Comparison of ENCODE assay signal across 8 cellular contexts in genomic region chr12:122872815-122873361, GRCh38. TPM values are rescaled to one million over a fixed set of nuclear protein-coding genes. Genes with fewer than 3 reads are reported as not detected.
DNase-seq lines count a peak whose midpoint lies in the region; ATAC-seq, FAIRE-seq and TF ChIP-seq lines count a peak whose summit lies in the region.

No MANE protein-coding gene starts in this region.

- no peak overlapping the region for H3K4me3 ChIP-seq in kidney (ENCODE audit: low read length in 2 of 2)
- H3K4me3 ChIP-seq in spleen = peak overlapping the region in 1 of 8 donors; percentile 56

- H3K9me3 ChIP-seq in kidney (ENCODE audit: control insufficient read depth in 1 of 2, low read length in 2 of 2) = no peaks in the 10 kb centered on the region
- H3K9me3 ChIP-seq in spleen = no peaks in the 10 kb centered on the region

- peaks cover 76 to 87% (median 85%) of the 10 kb centered on the region in 3 donors for H3K4me1 Mint-ChIP-seq in T-cell

- H3K27ac Mint-ChIP-seq in T-cell = peak overlapping the region; percentile 97 to 99

- no peaks in the 10 kb centered on the region for H3K27me3 ChIP-seq in spleen (replicated peaks in 1 of 7)

- intact Hi-C loops in kidney (cut with DNase I) = no loop called here
- intact Hi-C loops in spleen (cut with DNase I; ENCODE audit: low total_unique reads) = no loop called here

- ATAC-seq in T-cell (replicated peaks in 1 of 4) (no peak), GM18502 (IDR thresholded peaks at IDR 0.05; ENCODE audit: poor library complexity, unreplicated experiment) (no peak)

- FAIRE-seq in kidney (lab: Jason Lieb, UNC) = no peak

- WGBS in spleen, 5 donors = 70 to 85% (median 76%) methylated on average over 12 of the region's 12 CpGs

- CTCF ChIA-PET in T-cell (lab: Charles Lee) = interaction anchor here in 1 of 2 donors (0.6 to 0.9 kb wide), 2 partner anchors 21 to 26 kb away, joined by 3 to 4 read pairs; no protein-coding TSS in a partner anchor

- POLR2A ChIA-PET in T-cell (lab: Charles Lee) = interaction anchor here (0.6 kb wide), 2 partner anchors 21 to 119 kb away, joined by 3 to 4 read pairs; no protein-coding TSS in a partner anchor

- peaks cover 8 to 9% of the 10 kb centered on the region in 2 donors for H3K36me3 ChIP-seq in kidney (ENCODE audit: control insufficient read depth in 1 of 2, insufficient read depth in 2 of 2, low read length in 2 of 2)
- H3K36me3 ChIP-seq in spleen = peaks cover 0 to 51% (median 26%) of the 10 kb centered on the region in 6 donors

- peak overlapping the region; percentile 29 to 83 (median 81) for H3K4me3 Mint-ChIP-seq in T-cell

- H3K36me3 Mint-ChIP-seq in T-cell = peaks cover 34% of the 10 kb centered on the region

- no peaks in the 10 kb centered on the region for H3K9me3 Mint-ChIP-seq in T-cell

- H3K27ac ChIP-seq in kidney (ENCODE audit: low read depth in 2 of 2, low read length in 2 of 2) (peak overlapping the region; percentile 78 to 81), spleen (peak overlapping the region; percentile 39 to 92 (median 88))

- no peak for TF ChIP-seq POLR2A in spleen (IDR thresholded peaks at IDR 0.05)

- H3K9ac ChIP-seq in kidney (ENCODE audit: low read length in 2 of 2) = peak overlapping the region; percentile 13 to 49

- no peak for TF ChIP-seq CTCF in kidney (IDR thresholded peaks at IDR 0.05; ENCODE audit: borderline replicate concordance, extremely low read depth, insufficient read depth)
- no peak for TF ChIP-seq CTCF in spleen (IDR thresholded peaks at IDR 0.05 in 8 of 11, conservative IDR thresholded peaks at IDR 0.05 in 3 of 11)

- no peaks in the 10 kb centered on the region for H3K27me3 Mint-ChIP-seq in T-cell

- peaks cover 62 to 70% of the 10 kb centered on the region in 2 donors for H3K4me1 ChIP-seq in kidney (ENCODE audit: control insufficient read depth in 1 of 2, insufficient read depth in 1 of 2, low read depth in 1 of 2, low read length in 2 of 2)
- peaks cover 87 to 100% (median 100%) of the 10 kb centered on the region in 6 donors for H3K4me1 ChIP-seq in spleen

- DNase-seq in NCI-H2107 treated with DMSO at 0.1 percent for 48 hours (lab: John Stamatoyannopoulos, UW; ENCODE audit: unreplicated experiment) (peak; percentile 75), NCI-H2107 (lab: John Stamatoyannopoulos, UW) (no peak), T-cell (peak in 2 of 34 experiments; percentile 10 to 18), kidney (peak; percentile 32), spleen (peak; percentile 52), cerebellar nuclear complex (lab: John Stamatoyannopoulos, UW) (no peak), activated gamma-delta T cell treated with Interleukin-2 at 50 U/mL for 16 hours (no peak)

RNA-seq across cellular contexts. Expression of gene VPS37B, which starts 23.0 kb away (rescaled TPM):
- 10 to 100 TPM; 25.9 to 85.8 (median 34.6) TPM for total RNA-seq in T-cell
- total RNA-seq in kidney = 47.8 TPM
- 21.4 TPM for polyA plus RNA-seq in kidney (ENCODE audit: insufficient read depth, low read depth, low replicate concordance)
- 10 to 100 TPM; 43.4 to 67.5 (median 54.2) TPM for total RNA-seq in spleen
- polyA plus RNA-seq in spleen = 10 to 100 TPM; 24.8 to 42.7 (median 29.6) TPM

RNA-seq across cellular contexts. Expression of gene HIP1R, which starts 37.6 kb away (rescaled TPM):
- total RNA-seq in T-cell (100 to 1,000 TPM; 108 to 123 (median 116) TPM), kidney (87.8 TPM), spleen (10 to 100 TPM; 40.3 to 65.2 (median 48.0) TPM)
- polyA plus RNA-seq in kidney (ENCODE audit: insufficient read depth, low read depth, low replicate concordance) (39.4 TPM), spleen (10 to 100 TPM; 42.2 to 65.9 (median 65.1) TPM)

Comparison
In these comparisons a context has a peak if more than half of its experiments do, and no peak if none do; other contexts are left out.
1. DNase-seq: peak in NCI-H2107 treated with DMSO at 0.1 percent for 48 hours (single experiment), kidney (single experiment) and spleen (single experiment); none in NCI-H2107 (single experiment), cerebellar nuclear complex (0 of 2) and activated gamma-delta T cell treated with Interleukin-2 at 50 U/mL for 16 hours (single experiment).